Comparison of ENCODE assay signal across 1 cellular context in the genomic region with DNA sequence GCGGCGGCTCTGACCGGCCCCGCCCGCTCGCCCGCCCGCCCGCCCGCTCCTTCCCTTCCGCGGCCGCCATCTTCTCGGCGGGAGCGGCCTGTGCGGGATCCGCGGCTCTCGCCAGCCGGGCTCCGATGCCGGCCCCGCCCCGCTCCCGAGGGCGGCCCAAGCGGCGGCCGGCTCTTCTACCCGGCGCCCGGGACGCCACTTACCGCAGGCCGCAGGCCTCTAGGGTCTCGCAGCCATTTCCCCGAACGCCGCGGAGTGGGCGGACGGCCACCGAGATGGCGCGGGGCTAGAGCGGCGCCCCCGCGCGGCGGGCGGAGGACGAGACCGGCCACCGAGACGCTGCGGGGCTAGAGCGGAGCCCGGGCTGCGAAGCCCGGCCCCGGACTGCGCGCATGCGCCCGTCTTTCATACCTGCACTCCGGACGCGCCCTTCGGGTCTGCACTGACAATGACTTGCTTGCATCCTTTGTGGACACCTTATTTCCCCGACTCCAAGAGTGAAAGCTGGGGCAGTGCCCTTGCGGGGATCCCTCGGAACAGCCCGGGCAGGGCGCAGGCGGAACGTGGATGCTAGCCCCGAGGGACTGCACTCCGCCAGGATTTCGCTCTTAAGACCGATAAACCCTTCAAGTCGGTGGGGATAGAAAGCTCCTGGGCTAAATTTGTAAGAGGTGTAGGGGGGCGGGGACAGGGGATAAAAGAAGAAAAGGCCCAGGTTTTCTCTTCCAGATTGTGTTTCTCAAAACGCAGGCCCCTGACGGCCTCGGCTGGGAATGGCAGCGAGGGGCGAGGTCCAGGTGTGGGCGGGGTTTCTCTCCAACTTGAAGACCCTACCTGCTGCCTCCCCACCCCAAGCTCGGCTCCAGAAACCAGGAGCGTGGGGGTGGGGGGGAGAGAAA.
TF ChIP-seq lines count a peak whose summit lies in the region.

A gene (minus strand): TSS at position 277 of the 899 bp plus-strand sequence.

TF ChIP-seq in HEK293, 187 proteins besides CTCF, POLR2A, EP300 and RAD21 (continued from another document):
- TF ChIP-seq, protein P1, sequence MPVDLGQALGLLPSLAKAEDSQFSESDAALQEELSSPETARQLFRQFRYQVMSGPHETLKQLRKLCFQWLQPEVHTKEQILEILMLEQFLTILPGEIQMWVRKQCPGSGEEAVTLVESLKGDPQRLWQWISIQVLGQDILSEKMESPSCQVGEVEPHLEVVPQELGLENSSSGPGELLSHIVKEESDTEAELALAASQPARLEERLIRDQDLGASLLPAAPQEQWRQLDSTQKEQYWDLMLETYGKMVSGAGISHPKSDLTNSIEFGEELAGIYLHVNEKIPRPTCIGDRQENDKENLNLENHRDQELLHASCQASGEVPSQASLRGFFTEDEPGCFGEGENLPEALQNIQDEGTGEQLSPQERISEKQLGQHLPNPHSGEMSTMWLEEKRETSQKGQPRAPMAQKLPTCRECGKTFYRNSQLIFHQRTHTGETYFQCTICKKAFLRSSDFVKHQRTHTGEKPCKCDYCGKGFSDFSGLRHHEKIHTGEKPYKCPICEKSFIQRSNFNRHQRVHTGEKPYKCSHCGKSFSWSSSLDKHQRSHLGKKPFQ (tag by site-specific recombination; IDR thresholded peaks at IDR 0.05) = no peak
- TF ChIP-seq, protein P2, sequence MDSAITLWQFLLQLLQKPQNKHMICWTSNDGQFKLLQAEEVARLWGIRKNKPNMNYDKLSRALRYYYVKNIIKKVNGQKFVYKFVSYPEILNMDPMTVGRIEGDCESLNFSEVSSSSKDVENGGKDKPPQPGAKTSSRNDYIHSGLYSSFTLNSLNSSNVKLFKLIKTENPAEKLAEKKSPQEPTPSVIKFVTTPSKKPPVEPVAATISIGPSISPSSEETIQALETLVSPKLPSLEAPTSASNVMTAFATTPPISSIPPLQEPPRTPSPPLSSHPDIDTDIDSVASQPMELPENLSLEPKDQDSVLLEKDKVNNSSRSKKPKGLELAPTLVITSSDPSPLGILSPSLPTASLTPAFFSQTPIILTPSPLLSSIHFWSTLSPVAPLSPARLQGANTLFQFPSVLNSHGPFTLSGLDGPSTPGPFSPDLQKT (IDR thresholded peaks at IDR 0.05; ENCODE audit: borderline replicate concordance, low read depth, low read length) = no peak
- TF ChIP-seq ZFP69B (tag by site-specific recombination; IDR thresholded peaks at IDR 0.05) = no peak
- TF ChIP-seq BCL11B (tag by site-specific recombination; IDR thresholded peaks at IDR 0.05; ENCODE audit: low read depth) = no peak
- no peak for TF ChIP-seq ZNF792 (tag by site-specific recombination; IDR thresholded peaks at IDR 0.05)
- TF ChIP-seq ZNF221 (tag by site-specific recombination; IDR thresholded peaks at IDR 0.05; ENCODE audit: borderline replicate concordance) = no peak
- peak; percentile 89 for TF ChIP-seq ZFHX2 (tag by site-specific recombination; conservative IDR thresholded peaks at IDR 0.05)
- TF ChIP-seq ZNF843 (tag by site-specific recombination; IDR thresholded peaks at IDR 0.05) = no peak
- TF ChIP-seq, protein P3, sequence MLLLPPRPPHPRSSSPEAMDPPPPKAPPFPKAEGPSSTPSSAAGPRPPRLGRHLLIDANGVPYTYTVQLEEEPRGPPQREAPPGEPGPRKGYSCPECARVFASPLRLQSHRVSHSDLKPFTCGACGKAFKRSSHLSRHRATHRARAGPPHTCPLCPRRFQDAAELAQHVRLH (tag by site-specific recombination; IDR thresholded peaks at IDR 0.05) = no peak
- TF ChIP-seq, protein P4, sequence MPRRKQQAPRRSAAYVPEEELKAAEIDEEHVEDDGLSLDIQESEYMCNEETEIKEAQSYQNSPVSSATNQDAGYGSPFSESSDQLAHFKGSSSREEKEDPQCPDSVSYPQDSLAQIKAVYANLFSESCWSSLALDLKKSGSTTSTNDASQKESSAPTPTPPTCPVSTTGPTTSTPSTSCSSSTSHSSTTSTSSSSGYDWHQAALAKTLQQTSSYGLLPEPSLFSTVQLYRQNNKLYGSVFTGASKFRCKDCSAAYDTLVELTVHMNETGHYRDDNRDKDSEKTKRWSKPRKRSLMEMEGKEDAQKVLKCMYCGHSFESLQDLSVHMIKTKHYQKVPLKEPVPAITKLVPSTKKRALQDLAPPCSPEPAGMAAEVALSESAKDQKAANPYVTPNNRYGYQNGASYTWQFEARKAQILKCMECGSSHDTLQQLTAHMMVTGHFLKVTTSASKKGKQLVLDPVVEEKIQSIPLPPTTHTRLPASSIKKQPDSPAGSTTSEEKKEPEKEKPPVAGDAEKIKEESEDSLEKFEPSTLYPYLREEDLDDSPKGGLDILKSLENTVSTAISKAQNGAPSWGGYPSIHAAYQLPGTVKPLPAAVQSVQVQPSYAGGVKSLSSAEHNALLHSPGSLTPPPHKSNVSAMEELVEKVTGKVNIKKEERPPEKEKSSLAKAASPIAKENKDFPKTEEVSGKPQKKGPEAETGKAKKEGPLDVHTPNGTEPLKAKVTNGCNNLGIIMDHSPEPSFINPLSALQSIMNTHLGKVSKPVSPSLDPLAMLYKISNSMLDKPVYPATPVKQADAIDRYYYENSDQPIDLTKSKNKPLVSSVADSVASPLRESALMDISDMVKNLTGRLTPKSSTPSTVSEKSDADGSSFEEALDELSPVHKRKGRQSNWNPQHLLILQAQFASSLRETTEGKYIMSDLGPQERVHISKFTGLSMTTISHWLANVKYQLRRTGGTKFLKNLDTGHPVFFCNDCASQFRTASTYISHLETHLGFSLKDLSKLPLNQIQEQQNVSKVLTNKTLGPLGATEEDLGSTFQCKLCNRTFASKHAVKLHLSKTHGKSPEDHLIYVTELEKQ (tag by site-specific recombination; IDR thresholded peaks at IDR 0.05; ENCODE audit: borderline replicate concordance) = no peak
- TF ChIP-seq, protein P5, sequence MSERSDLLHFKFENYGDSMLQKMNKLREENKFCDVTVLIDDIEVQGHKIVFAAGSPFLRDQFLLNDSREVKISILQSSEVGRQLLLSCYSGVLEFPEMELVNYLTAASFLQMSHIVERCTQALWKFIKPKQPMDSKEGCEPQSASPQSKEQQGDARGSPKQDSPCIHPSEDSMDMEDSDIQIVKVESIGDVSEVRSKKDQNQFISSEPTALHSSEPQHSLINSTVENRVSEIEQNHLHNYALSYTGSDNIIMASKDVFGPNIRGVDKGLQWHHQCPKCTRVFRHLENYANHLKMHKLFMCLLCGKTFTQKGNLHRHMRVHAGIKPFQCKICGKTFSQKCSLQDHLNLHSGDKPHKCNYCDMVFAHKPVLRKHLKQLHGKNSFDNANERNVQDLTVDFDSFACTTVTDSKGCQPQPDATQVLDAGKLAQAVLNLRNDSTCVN (tag by site-specific recombination; optimal IDR thresholded peaks at IDR 0.05) = peak; percentile 49
- peak; percentile 39; the same call in 1 of the 2 replicates for TF ChIP-seq KLF1 (tag by site-specific recombination; IDR thresholded peaks at IDR 0.05)
- no peak for TF ChIP-seq ZNF404 (tag by site-specific recombination; IDR thresholded peaks at IDR 0.05)
- peak; percentile 83 for TF ChIP-seq YY1 (tag by site-specific recombination; IDR thresholded peaks at IDR 0.05)
- no peak for TF ChIP-seq ZNF311 (tag by site-specific recombination; IDR thresholded peaks at IDR 0.05; ENCODE audit: borderline replicate concordance)
- TF ChIP-seq, protein P6, sequence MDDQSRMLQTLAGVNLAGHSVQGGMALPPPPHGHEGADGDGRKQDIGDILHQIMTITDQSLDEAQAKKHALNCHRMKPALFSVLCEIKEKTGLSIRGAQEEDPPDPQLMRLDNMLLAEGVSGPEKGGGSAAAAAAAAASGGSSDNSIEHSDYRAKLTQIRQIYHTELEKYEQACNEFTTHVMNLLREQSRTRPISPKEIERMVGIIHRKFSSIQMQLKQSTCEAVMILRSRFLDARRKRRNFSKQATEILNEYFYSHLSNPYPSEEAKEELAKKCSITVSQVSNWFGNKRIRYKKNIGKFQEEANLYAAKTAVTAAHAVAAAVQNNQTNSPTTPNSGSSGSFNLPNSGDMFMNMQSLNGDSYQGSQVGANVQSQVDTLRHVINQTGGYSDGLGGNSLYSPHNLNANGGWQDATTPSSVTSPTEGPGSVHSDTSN (CRISPR knock-in tag; IDR thresholded peaks at IDR 0.05) = 0 out of 2 replicates have a peak, but pooled peaks have one; percentile 48
- TF ChIP-seq SP2 (tag by site-specific recombination; IDR thresholded peaks at IDR 0.05) = no peak; the same call in none of the 2 replicates
- TF ChIP-seq ZNF707 (tag by site-specific recombination; IDR thresholded peaks at IDR 0.05) = no peak
- peak; percentile 85 for TF ChIP-seq ZNF335 (tag by site-specific recombination; conservative IDR thresholded peaks at IDR 0.05)
- TF ChIP-seq, protein P7, sequence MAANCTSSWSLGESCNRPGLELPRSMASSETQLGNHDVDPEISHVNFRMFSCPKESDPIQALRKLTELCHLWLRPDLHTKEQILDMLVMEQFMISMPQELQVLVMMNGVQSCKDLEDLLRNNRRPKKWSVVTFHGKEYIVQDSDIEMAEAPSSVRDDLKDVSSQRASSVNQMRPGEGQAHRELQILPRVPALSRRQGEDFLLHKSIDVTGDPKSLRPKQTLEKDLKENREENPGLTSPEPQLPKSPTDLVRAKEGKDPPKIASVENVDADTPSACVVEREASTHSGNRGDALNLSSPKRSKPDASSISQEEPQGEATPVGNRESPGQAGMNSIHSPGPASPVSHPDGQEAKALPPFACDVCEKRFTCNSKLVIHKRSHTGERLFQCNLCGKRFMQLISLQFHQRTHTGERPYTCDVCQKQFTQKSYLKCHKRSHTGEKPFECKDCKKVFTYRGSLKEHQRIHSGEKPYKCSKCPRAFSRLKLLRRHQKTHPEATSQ (tag by site-specific recombination; IDR thresholded peaks at IDR 0.05) = no peak
- TF ChIP-seq HOXC10 (CRISPR knock-in tag; IDR thresholded peaks at IDR 0.05) = no peak
- no peak for TF ChIP-seq ZNF658 (tag by site-specific recombination; IDR thresholded peaks at IDR 0.05)
- TF ChIP-seq, protein P8, sequence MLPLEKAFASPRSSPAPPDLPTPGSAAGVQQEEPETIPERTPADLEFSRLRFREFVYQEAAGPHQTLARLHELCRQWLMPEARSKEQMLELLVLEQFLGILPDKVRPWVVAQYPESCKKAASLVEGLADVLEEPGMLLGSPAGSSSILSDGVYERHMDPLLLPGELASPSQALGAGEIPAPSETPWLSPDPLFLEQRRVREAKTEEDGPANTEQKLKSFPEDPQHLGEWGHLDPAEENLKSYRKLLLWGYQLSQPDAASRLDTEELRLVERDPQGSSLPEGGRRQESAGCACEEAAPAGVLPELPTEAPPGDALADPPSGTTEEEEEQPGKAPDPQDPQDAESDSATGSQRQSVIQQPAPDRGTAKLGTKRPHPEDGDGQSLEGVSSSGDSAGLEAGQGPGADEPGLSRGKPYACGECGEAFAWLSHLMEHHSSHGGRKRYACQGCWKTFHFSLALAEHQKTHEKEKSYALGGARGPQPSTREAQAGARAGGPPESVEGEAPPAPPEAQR (tag by site-specific recombination; IDR thresholded peaks at IDR 0.05) = no peak
- TF ChIP-seq ZNF341 (tag by site-specific recombination; IDR thresholded peaks at IDR 0.05; ENCODE audit: low read depth) = peak; percentile 54
- no peak for TF ChIP-seq ZNF654 (tag by site-specific recombination; IDR thresholded peaks at IDR 0.05; ENCODE audit: low read depth)
- TF ChIP-seq, protein P9, sequence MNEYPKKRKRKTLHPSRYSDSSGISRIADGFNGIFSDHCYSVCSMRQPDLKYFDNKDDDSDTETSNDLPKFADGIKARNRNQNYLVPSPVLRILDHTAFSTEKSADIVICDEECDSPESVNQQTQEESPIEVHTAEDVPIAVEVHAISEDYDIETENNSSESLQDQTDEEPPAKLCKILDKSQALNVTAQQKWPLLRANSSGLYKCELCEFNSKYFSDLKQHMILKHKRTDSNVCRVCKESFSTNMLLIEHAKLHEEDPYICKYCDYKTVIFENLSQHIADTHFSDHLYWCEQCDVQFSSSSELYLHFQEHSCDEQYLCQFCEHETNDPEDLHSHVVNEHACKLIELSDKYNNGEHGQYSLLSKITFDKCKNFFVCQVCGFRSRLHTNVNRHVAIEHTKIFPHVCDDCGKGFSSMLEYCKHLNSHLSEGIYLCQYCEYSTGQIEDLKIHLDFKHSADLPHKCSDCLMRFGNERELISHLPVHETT (tag by site-specific recombination; IDR thresholded peaks at IDR 0.05) = no peak
- TF ChIP-seq ZFP37 (tag by site-specific recombination; IDR thresholded peaks at IDR 0.05) = no peak
- peak; percentile 65 for TF ChIP-seq ZBTB17 (tag by site-specific recombination; IDR thresholded peaks at IDR 0.05)
- peak; percentile 62 for TF ChIP-seq ZBTB8A (tag by site-specific recombination; IDR thresholded peaks at IDR 0.05)
- TF ChIP-seq ZEB2 (tag by site-specific recombination; IDR thresholded peaks at IDR 0.05) = peak; percentile 33; the same call in 1 of the 2 replicates
- no peak for TF ChIP-seq BCL11A (tag by site-specific recombination; IDR thresholded peaks at IDR 0.05; ENCODE audit: low read depth)
- TF ChIP-seq, protein P10, sequence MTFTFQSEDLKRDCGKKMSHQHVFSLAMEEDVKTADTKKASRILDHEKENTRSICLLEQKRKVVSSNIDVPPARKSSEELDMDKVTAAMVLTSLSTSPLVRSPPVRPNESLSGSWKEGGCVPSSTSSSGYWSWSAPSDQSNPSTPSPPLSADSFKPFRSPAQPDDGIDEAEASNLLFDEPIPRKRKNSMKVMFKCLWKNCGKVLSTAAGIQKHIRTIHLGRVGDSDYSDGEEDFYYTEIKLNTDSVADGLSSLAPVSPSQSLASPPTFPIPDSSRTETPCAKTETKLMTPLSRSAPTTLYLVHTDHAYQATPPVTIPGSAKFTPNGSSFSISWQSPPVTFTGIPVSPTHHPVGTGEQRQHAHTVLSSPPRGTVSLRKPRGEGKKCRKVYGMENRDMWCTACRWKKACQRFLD (tag by site-specific recombination; IDR thresholded peaks at IDR 0.05) = no peak
- no peak for TF ChIP-seq GLIS1 (tag by site-specific recombination; IDR thresholded peaks at IDR 0.05)
